ENCODE assay signal across 8 cellular contexts in genomic region chr1:32870615-32871363, GRCh38. TPM values are rescaled to one million over a fixed set of nuclear protein-coding genes. Genes with fewer than 3 reads are reported as not detected.
DNase-seq lines count a peak whose midpoint lies in the region; ATAC-seq and TF ChIP-seq lines count a peak whose summit lies in the region.

FNDC5 (minus strand) TSS chr1:32870912.

- no peak for TF ChIP-seq EP300 in upper lobe of left lung (IDR thresholded peaks at IDR 0.05)

- H3K27ac ChIP-seq in AG04450 (ENCODE audit: low read depth, low read length), result no peak within 1 kb of the TSS
- no peak within 1 kb of the TSS for H3K27ac ChIP-seq in HUES6 (ENCODE audit: low read depth, low read length)
- H3K27ac ChIP-seq in colonic mucosa, result no peak within 1 kb of the TSS
- no peak within 1 kb of the TSS for H3K27ac ChIP-seq in upper lobe of left lung

- ATAC-seq in memory B cell (ENCODE audit: low read depth) (peak; percentile 21), upper lobe of left lung (ENCODE audit: low FRiP score in 2 of 2) (peak in 1 of 2 donors; percentile 30), esophagus mucosa (no peak), GM18858 (IDR thresholded peaks at IDR 0.05; ENCODE audit: unreplicated experiment) (no peak)

- H3K9ac ChIP-seq in HUES6 (ENCODE audit: low read length) (peak within 1 kb of the TSS; percentile 61), colonic mucosa (ENCODE audit: low read depth in 2 of 2, low read length in 2 of 2) (no peak within 1 kb of the TSS)

- peak within 1 kb of the TSS; percentile 64 for H3K27ac Mint-ChIP-seq in memory B cell

- H3K9me3 ChIP-seq in AG04450 (ENCODE audit: control insufficient read depth, insufficient read depth, low read length), result no peaks in the 10 kb centered on the region
- no peaks in the 10 kb centered on the region for H3K9me3 ChIP-seq in HUES6 (ENCODE audit: control insufficient read depth, insufficient read depth, low read depth, low read length)
- H3K9me3 ChIP-seq in colonic mucosa, result no peaks in the 10 kb centered on the region
- no peaks in the 10 kb centered on the region for H3K9me3 ChIP-seq in upper lobe of left lung

- WGBS in upper lobe of left lung, 2 donors, result 4 to 17% methylated on average over 9 to 23 of the region's 99 CpGs

- H3K27me3 ChIP-seq in AG04450 (ENCODE audit: control insufficient read depth, insufficient read depth, low read length), result peaks cover 12% of the 10 kb centered on the region
- peaks cover 28% of the 10 kb centered on the region for H3K27me3 ChIP-seq in HUES6 (ENCODE audit: control insufficient read depth, insufficient read depth, low read length)
- peaks cover 21% of the 10 kb centered on the region for H3K27me3 ChIP-seq in colonic mucosa
- H3K27me3 ChIP-seq in upper lobe of left lung, result peaks cover 0 to 16% (median 7%) of the 10 kb centered on the region in 4 donors

- H3K36me3 ChIP-seq in HUES6 (ENCODE audit: control insufficient read depth, insufficient read depth, low read length) (no peaks in the 10 kb centered on the region), colonic mucosa (no peaks in the 10 kb centered on the region), upper lobe of left lung (no peaks in the 10 kb centered on the region)

- no peak for TF ChIP-seq CTCF in AG04450 (IDR thresholded peaks at IDR 0.05; ENCODE audit: low read depth, low read length)
- TF ChIP-seq CTCF in colonic mucosa (IDR thresholded peaks at IDR 0.05), result no peak
- TF ChIP-seq CTCF in upper lobe of left lung (IDR thresholded peaks at IDR 0.05), result no peak

- CTCF ChIA-PET in AG04450 (lab: Charles Lee), result interaction anchor here (0.7 to 2.2 kb wide), 12 partner anchors 7 to 469 kb away, joined by 3 to 11 read pairs (median 4); partner anchors contain the start of gene HPCA

- DNase-seq in AG04450 (ENCODE audit: low read depth, low spot score), result no peak
- no peak for DNase-seq in colonic mucosa
- DNase-seq in memory B cell (ENCODE audit: low spot score in 2 of 2), result peak in 1 of 2 donors; percentile 36
- peak in 1 of 2 donors; percentile 88 for DNase-seq in upper lobe of left lung
- no peak for DNase-seq in AML-193 (lab: John Stamatoyannopoulos, UW)

- TF ChIP-seq POLR2A in upper lobe of left lung (IDR thresholded peaks at IDR 0.05), result no peak

- intact Hi-C loops in colonic mucosa (cut with DNase I), result loop anchor here (10.0 kb wide), 1 partner anchor 46 kb away; no protein-coding TSS in a partner anchor

- peak within 1 kb of the TSS; percentile 75 for H3K4me3 Mint-ChIP-seq in memory B cell

- H3K9me3 Mint-ChIP-seq in memory B cell, result no peaks in the 10 kb centered on the region

- peaks cover 28% of the 10 kb centered on the region for H3K4me1 ChIP-seq in HUES6 (ENCODE audit: control insufficient read depth, insufficient read depth, low read length)
- peaks cover 3% of the 10 kb centered on the region for H3K4me1 ChIP-seq in colonic mucosa
- H3K4me1 ChIP-seq in upper lobe of left lung, result peaks cover 13 to 25% (median 16%) of the 10 kb centered on the region in 4 donors

- H3K4me1 Mint-ChIP-seq in memory B cell, result peaks cover 30% of the 10 kb centered on the region

- H3K27me3 Mint-ChIP-seq in memory B cell, result peaks cover 26% of the 10 kb centered on the region

- peak within 1 kb of the TSS; percentile 46 for H3K4me3 ChIP-seq in AG04450 (ENCODE audit: low read depth, low read length)
- peak within 1 kb of the TSS; percentile 63 for H3K4me3 ChIP-seq in HUES6 (ENCODE audit: low read depth, low read length)
- peak within 1 kb of the TSS; percentile 24 for H3K4me3 ChIP-seq in colonic mucosa
- H3K4me3 ChIP-seq in upper lobe of left lung, result peak within 1 kb of the TSS in 3 of 4 donors; percentile 40 to 50 (median 48)

- POLR2A ChIA-PET in AG04450 (lab: Yijun Ruan, JAX), result interaction anchor here (0.7 kb wide), 1 partner anchor 53 kb away, joined by 3 read pairs; the partner anchor contains the start of genes S100PBP and YARS1

- H3K36me3 Mint-ChIP-seq in memory B cell, result peaks cover 14% of the 10 kb centered on the region

RNA-seq across cellular contexts. Expression of gene FNDC5, which starts in this region (rescaled TPM):
- polyA plus RNA-seq in AG04450 (2011; rRNA removed), result 1.5 and 1.9 TPM in 2 replicates
- 1.4 and 1.7 TPM in 2 replicates for polyA minus RNA-seq in AG04450 (2011; rRNA and poly(A)+ RNA removed)
- under 1 TPM; 0.45 to 0.64 TPM for total RNA-seq in colonic mucosa
- total RNA-seq in upper lobe of left lung, result 10 to 100 TPM in 1 of 6 donors, 1 to 10 TPM in 2, under 1 TPM in 1, not detected in 2; 0.30 to 10.3 (median 2.2) TPM
- total RNA-seq in esophagus mucosa, result not detected
